ENCODE assay signal across 15 cellular contexts in the genomic region with DNA sequence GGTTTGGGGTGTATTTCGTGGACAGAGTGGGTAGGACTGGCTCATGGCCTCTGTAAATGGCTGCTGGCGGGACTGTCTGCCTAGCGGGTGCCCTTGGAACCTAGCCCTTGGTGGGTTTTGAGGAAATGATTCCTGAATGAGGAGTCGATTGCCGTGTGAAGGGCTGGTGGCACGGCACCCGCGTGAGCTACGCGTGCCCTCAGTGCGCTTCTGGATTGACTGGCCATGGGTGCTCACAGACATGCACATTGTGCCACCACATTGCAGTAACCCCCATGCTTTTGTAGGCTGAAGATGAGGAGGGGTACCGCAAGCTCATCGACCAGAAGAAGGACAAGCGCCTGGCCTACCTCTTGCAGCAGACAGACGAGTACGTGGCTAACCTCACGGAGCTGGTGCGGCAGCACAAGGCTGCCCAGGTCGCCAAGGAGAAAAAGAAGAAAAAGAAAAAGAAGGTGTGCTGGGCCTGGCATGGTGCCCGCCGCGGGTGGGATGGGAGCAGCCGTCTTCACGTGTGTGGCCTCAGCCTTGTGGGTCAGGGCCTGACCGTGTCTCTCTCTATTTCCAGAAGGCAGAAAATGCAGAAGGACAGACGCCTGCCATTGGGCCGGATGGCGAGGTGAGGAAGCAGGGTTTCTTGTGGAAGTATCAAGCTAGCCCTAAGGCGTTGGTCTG. TPM values are rescaled to one million over a fixed set of nuclear protein-coding genes. Genes with fewer than 3 reads are reported as not detected.
DNase-seq lines count a peak whose midpoint lies in the region; ATAC-seq and TF ChIP-seq lines count a peak whose summit lies in the region.
"Had no signal": no experiment of that assay in that cellular context is flagged by ENCODE, and none has a peak within 500 bp of the region (broad histone marks: within the 10 kb centered on the region; RNA-seq: fewer than 3 reads in every experiment).

No MANE protein-coding gene starts in this region.

- BruUV-seq in Caco-2 (replicated peaks; lab: Mats Ljungman, UMichigan): no TSS peak

- no peak overlapping the region for H3K4me3 ChIP-seq in Caco-2 (ENCODE audit: low read depth, low read length)
- no peak overlapping the region for H3K4me3 ChIP-seq in H7 (ENCODE audit: insufficient read depth, low read depth, low read length)
- no peak overlapping the region for H3K4me3 ChIP-seq in stomach

- TF ChIP-seq CTCF in Caco-2 (IDR thresholded peaks at IDR 0.05; ENCODE audit: insufficient read depth in 1 of 2, low read depth in 1 of 2, low read length in 1 of 2, severe bottlenecking in 1 of 2, unreplicated experiment in 1 of 2) (no peak), endothelial cell (IDR thresholded peaks at IDR 0.05; ENCODE audit: unreplicated experiment) (no peak), stomach (IDR thresholded peaks at IDR 0.05) (no peak)

- H3K27ac Mint-ChIP-seq in Caco-2 (ENCODE audit: unreplicated experiment) (peak overlapping the region; percentile 58), endothelial cell (ENCODE audit: unreplicated experiment) (no peak overlapping the region)
- H3K27ac Mint-ChIP-seq in stimulated activated effector memory CD8-positive, alpha-beta T cell treated with anti-CD3 and anti-CD28 coated beads, Interleukin-12 subunit alpha, Interleukin-12 subunit beta, amount 100 ng/mL, for 72 hours: peak overlapping the region; percentile 50
- H3K27ac Mint-ChIP-seq: B cell; CD4-positive, alpha-beta T cell had no signal

- no peak for TF ChIP-seq POLR2A in stomach (IDR thresholded peaks at IDR 0.05)

- H3K27me3 Mint-ChIP-seq in Caco-2 (ENCODE audit: insufficient read depth, unreplicated experiment) (no peaks in the 10 kb centered on the region), endothelial cell (ENCODE audit: unreplicated experiment) (peaks cover 4% of the 10 kb centered on the region)
- H3K27me3 Mint-ChIP-seq: B cell; CD4-positive, alpha-beta T cell had no signal

- H3K9me3 ChIP-seq in Caco-2: no peaks in the 10 kb centered on the region
- no peaks in the 10 kb centered on the region for H3K9me3 ChIP-seq in stomach

- POLR2A ChIA-PET in Caco-2 (lab: Charles Lee): no interaction called here

- TF ChIP-seq EP300 in stomach (IDR thresholded peaks at IDR 0.05): no peak

- no peak overlapping the region for H3K27ac ChIP-seq in stomach
- H3K27ac ChIP-seq: HL-60 had no signal

- intact Hi-C loops in Caco-2 (cut with micrococcal nuclease; ENCODE audit: unreplicated experiment) (no loop called here), stomach (cut with DNase I; ENCODE audit: low total_unique reads) (no loop called here)

- no peaks in the 10 kb centered on the region for H3K27me3 ChIP-seq in Caco-2 (replicated peaks; ENCODE audit: control insufficient read depth, insufficient read depth, low read length)
- no peaks in the 10 kb centered on the region for H3K27me3 ChIP-seq in H7 (ENCODE audit: control insufficient read depth, insufficient read depth, low read length)
- H3K27me3 ChIP-seq in stomach: no peaks in the 10 kb centered on the region

- no peaks in the 10 kb centered on the region for H3K4me1 Mint-ChIP-seq in Caco-2 (ENCODE audit: low read depth, unreplicated experiment)
- H3K4me1 Mint-ChIP-seq in endothelial cell (ENCODE audit: unreplicated experiment): no peaks in the 10 kb centered on the region
- H3K4me1 Mint-ChIP-seq in stimulated activated effector memory CD8-positive, alpha-beta T cell treated with anti-CD3 and anti-CD28 coated beads, Interleukin-12 subunit alpha, Interleukin-12 subunit beta, amount 100 ng/mL, for 72 hours: peaks cover 7% of the 10 kb centered on the region
- H3K4me1 Mint-ChIP-seq: B cell had no signal

- no peak for DNase-seq in Caco-2
- DNase-seq in H7: peak; percentile 23
- no peak for DNase-seq in endothelial cell (ENCODE audit: low spot score)
- no peak for DNase-seq in stimulated activated effector memory CD8-positive, alpha-beta T cell treated with anti-CD3 and anti-CD28 coated beads, Interleukin-12 subunit alpha, Interleukin-12 subunit beta, amount 100 ng/mL, for 72 hours (ENCODE audit: low spot score in 2 of 2)
- no peak for DNase-seq in SKM-1 treated with dmso at 0.1 percent for 144 hours (lab: John Stamatoyannopoulos, UW; ENCODE audit: unreplicated experiment)
- DNase-seq in NCI-H82 treated with DMSO at 0.1 percent for 48 hours (lab: John Stamatoyannopoulos, UW; ENCODE audit: unreplicated experiment): no peak
- no peak for DNase-seq in stomach
- DNase-seq: C1 segment of cervical spinal cord; CD4-positive, alpha-beta T cell; DND-41; GDM1; GOT3; HCEC 1CT had no signal

- WGBS in stomach, 5 donors: 90 to 92% (median 92%) methylated on average over 29 of the region's 29 CpGs

- H3K36me3 ChIP-seq in Caco-2 (ENCODE audit: control insufficient read depth, insufficient read depth, low read length) (0 out of 2 replicates have a peak, but pooled peaks cover 2% of the 10 kb centered on the region), H7 (replicated peaks; ENCODE audit: control insufficient read depth, insufficient read depth, low read length) (peaks cover 36% of the 10 kb centered on the region), stomach (peaks cover 55 to 100% (median 98%) of the 10 kb centered on the region in 4 donors)

- no peaks in the 10 kb centered on the region for H3K4me1 ChIP-seq in Caco-2
- peaks cover 0 to 4% (median 0%) of the 10 kb centered on the region in 4 donors for H3K4me1 ChIP-seq in stomach

- ATAC-seq in stimulated activated effector memory CD8-positive, alpha-beta T cell treated with anti-CD3 and anti-CD28 coated beads, Interleukin-12 subunit alpha, Interleukin-12 subunit beta, amount 100 ng/mL, for 72 hours: no peak

- peaks cover 82% of the 10 kb centered on the region for H3K36me3 Mint-ChIP-seq in Caco-2 (ENCODE audit: insufficient read depth, unreplicated experiment)
- H3K36me3 Mint-ChIP-seq in endothelial cell (ENCODE audit: low read depth, unreplicated experiment): peaks cover 46% of the 10 kb centered on the region
- H3K36me3 Mint-ChIP-seq in stimulated activated effector memory CD8-positive, alpha-beta T cell treated with anti-CD3 and anti-CD28 coated beads, Interleukin-12 subunit alpha, Interleukin-12 subunit beta, amount 100 ng/mL, for 72 hours: peaks cover 100% of the 10 kb centered on the region

- CTCF ChIA-PET in Caco-2 (lab: Charles Lee): no interaction called here

- H3K4me3 Mint-ChIP-seq in Caco-2 (ENCODE audit: unreplicated experiment) (no peak overlapping the region), endothelial cell (ENCODE audit: unreplicated experiment) (peak overlapping the region; percentile 37)
- no peak overlapping the region for H3K4me3 Mint-ChIP-seq in stimulated activated effector memory CD8-positive, alpha-beta T cell treated with anti-CD3 and anti-CD28 coated beads, Interleukin-12 subunit alpha, Interleukin-12 subunit beta, amount 100 ng/mL, for 72 hours
- H3K4me3 Mint-ChIP-seq: B cell; CD4-positive, alpha-beta T cell had no signal

- no peaks in the 10 kb centered on the region for H3K9me3 Mint-ChIP-seq in Caco-2 (ENCODE audit: unreplicated experiment)
- H3K9me3 Mint-ChIP-seq in endothelial cell (ENCODE audit: unreplicated experiment): no peaks in the 10 kb centered on the region
- H3K9me3 Mint-ChIP-seq in stimulated activated effector memory CD8-positive, alpha-beta T cell treated with anti-CD3 and anti-CD28 coated beads, Interleukin-12 subunit alpha, Interleukin-12 subunit beta, amount 100 ng/mL, for 72 hours: no peaks in the 10 kb centered on the region
- H3K9me3 Mint-ChIP-seq: CD4-positive, alpha-beta T cell had no signal

RNA-seq across cellular contexts. Expression of a gene that starts 35.2 kb away (rescaled TPM):
- total RNA-seq in Caco-2 (2022) (171 and 180 TPM in 2 replicates), endothelial cell (ENCODE audit: unreplicated experiment) (238 TPM), stomach (100 to 1,000 TPM in 1 of 5 donors, 10 to 100 TPM in 4; 28.6 to 158 (median 74.5) TPM)
- total RNA-seq in H7 (2014; rRNA removed; shearing (Covaris generic)): 173 and 208 TPM in 2 replicates
- polyA plus RNA-seq in stomach: 10 to 100 TPM; 41.5 to 77.2 (median 47.4) TPM
